Comparison of ENCODE assay signal across 1 cellular context in genomic region chr18:63213331-63213900, GRCh38.
TF ChIP-seq lines count a peak whose summit lies in the region.

No MANE protein-coding gene starts in this region.

TF ChIP-seq in GM12878, 131 proteins besides CTCF, POLR2A, EP300 and RAD21 (continued from another document and continues in another):
- TF ChIP-seq, protein P1, sequence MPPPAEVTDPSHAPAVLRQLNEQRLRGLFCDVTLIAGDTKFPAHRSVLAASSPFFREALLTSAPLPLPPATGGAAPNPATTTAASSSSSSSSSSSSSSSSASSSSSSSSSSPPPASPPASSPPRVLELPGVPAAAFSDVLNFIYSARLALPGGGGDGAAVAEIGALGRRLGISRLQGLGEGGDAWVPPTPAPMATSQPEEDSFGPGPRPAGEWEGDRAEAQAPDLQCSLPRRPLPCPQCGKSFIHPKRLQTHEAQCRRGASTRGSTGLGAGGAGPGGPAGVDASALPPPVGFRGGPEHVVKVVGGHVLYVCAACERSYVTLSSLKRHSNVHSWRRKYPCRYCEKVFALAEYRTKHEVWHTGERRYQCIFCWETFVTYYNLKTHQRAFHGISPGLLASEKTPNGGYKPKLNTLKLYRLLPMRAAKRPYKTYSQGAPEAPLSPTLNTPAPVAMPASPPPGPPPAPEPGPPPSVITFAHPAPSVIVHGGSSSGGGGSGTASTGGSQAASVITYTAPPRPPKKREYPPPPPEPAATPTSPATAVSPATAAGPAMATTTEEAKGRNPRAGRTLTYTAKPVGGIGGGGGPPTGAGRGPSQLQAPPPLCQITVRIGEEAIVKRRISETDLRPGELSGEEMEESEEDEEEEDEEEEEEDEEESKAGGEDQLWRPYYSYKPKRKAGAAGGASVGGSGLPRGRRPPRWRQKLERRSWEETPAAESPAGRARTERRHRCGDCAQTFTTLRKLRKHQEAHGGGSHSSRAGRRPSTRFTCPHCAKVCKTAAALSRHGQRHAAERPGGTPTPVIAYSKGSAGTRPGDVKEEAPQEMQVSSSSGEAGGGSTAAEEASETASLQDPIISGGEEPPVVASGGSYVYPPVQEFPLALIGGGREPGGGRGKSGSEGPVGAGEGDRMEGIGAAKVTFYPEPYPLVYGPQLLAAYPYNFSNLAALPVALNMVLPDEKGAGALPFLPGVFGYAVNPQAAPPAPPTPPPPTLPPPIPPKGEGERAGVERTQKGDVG (CRISPR knock-in tag; IDR thresholded peaks at IDR 0.05): no peak
- TF ChIP-seq BHLHE40 (IDR thresholded peaks at IDR 0.05; ENCODE audit: borderline replicate concordance in 1 of 2, low read depth in 2 of 2, low read length in 1 of 2) (peak; percentile 26 to 42; a peak in 2 of 4 replicates), MTA2 (IDR thresholded peaks at IDR 0.05; ENCODE audit: low read depth) (peak; percentile 9; the same call in 1 of the 2 replicates), ASH2L (IDR thresholded peaks at IDR 0.05; ENCODE audit: borderline replicate concordance, low read depth) (no peak), SREBF1 (IDR thresholded peaks at IDR 0.05; ENCODE audit: low read length) (no peak), ESRRA (IDR thresholded peaks at IDR 0.05; ENCODE audit: low read length) (no peak), SMARCA5 (IDR thresholded peaks at IDR 0.05) (no peak), TCF3 (IDR thresholded peaks at IDR 0.05; ENCODE audit: borderline replicate concordance, insufficient read depth, low read depth, low read length) (no peak), IKZF1 (conservative IDR thresholded peaks at IDR 0.05) (no peak), GABPA (IDR thresholded peaks at IDR 0.05; ENCODE audit: low read depth) (peak; percentile 50; the same call in 1 of the 2 replicates), ZNF217 (IDR thresholded peaks at IDR 0.05) (no peak), BACH1 (IDR thresholded peaks at IDR 0.05; ENCODE audit: borderline replicate concordance) (no peak), MTA3 (IDR thresholded peaks at IDR 0.05; ENCODE audit: borderline replicate concordance, low read length) (0 out of 2 replicates have a peak, but pooled peaks have one; percentile 42), NFYA (IDR thresholded peaks at IDR 0.05; ENCODE audit: borderline replicate concordance, low read depth, low read length) (no peak), BMI1 (IDR thresholded peaks at IDR 0.05; ENCODE audit: borderline replicate concordance) (no peak), DPF2 (IDR thresholded peaks at IDR 0.05) (no peak), NR2C1 (IDR thresholded peaks at IDR 0.05) (no peak), CEBPB (IDR thresholded peaks at IDR 0.05; ENCODE audit: borderline replicate concordance in 1 of 2, low read depth in 2 of 2, low read length in 2 of 2) (no peak), KDM1A (IDR thresholded peaks at IDR 0.05; ENCODE audit: borderline replicate concordance) (no peak), CBFB (IDR thresholded peaks at IDR 0.05; ENCODE audit: low read depth) (no peak), CHD2 (IDR thresholded peaks at IDR 0.05; ENCODE audit: borderline replicate concordance, low read depth, low read length) (no peak), HDGF (IDR thresholded peaks at IDR 0.05) (no peak), CREB1 (IDR thresholded peaks at IDR 0.05; ENCODE audit: low read depth) (0 out of 2 replicates have a peak, but pooled peaks have one; percentile 10), ZNF592 (IDR thresholded peaks at IDR 0.05) (no peak), ZNF274 (IDR thresholded peaks at IDR 0.05; ENCODE audit: insufficient read depth, insufficient read length) (no peak), JUNB (IDR thresholded peaks at IDR 0.05) (peak; percentile 69), MEF2A (IDR thresholded peaks at IDR 0.05; ENCODE audit: insufficient read depth, low read depth, low read length) (0 out of 2 replicates have a peak, but pooled peaks have one; percentile 35), SMAD5 (IDR thresholded peaks at IDR 0.05; ENCODE audit: low read depth) (no peak), MXI1 (IDR thresholded peaks at IDR 0.05; ENCODE audit: low read depth, low read length) (no peak), ZSCAN29 (IDR thresholded peaks at IDR 0.05) (no peak), ZBTB11 (CRISPR knock-in tag; IDR thresholded peaks at IDR 0.05) (no peak), ETV6 (conservative IDR thresholded peaks at IDR 0.05 in 1 of 2, IDR thresholded peaks at IDR 0.05 in 1 of 2; ENCODE audit: borderline replicate concordance in 1 of 2, low read depth in 1 of 2) (peak in 1 of 2 experiments; percentile 65; a peak in 1 of 4 replicates), LARP7 (IDR thresholded peaks at IDR 0.05) (no peak), ZNF687 (IDR thresholded peaks at IDR 0.05) (no peak), ZNF207 (IDR thresholded peaks at IDR 0.05; ENCODE audit: borderline replicate concordance) (no peak), NR2F1 (conservative IDR thresholded peaks at IDR 0.05) (no peak), CREM (IDR thresholded peaks at IDR 0.05; ENCODE audit: low read depth) (peak; percentile 69), TBL1XR1 (IDR thresholded peaks at IDR 0.05; ENCODE audit: low read depth, low read length) (no peak), IRF4 (IDR thresholded peaks at IDR 0.05; ENCODE audit: low read depth, low read length) (no peak), RFX5 (IDR thresholded peaks at IDR 0.05; ENCODE audit: low read depth, low read length) (no peak), POU2F2 (IDR thresholded peaks at IDR 0.05; ENCODE audit: borderline replicate concordance, low read depth, low read length) (no peak)
- TF ChIP-seq, protein P2, sequence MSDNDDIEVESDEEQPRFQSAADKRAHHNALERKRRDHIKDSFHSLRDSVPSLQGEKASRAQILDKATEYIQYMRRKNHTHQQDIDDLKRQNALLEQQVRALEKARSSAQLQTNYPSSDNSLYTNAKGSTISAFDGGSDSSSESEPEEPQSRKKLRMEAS (IDR thresholded peaks at IDR 0.05; ENCODE audit: low read depth, low read length): no peak
- TF ChIP-seq, protein P3, sequence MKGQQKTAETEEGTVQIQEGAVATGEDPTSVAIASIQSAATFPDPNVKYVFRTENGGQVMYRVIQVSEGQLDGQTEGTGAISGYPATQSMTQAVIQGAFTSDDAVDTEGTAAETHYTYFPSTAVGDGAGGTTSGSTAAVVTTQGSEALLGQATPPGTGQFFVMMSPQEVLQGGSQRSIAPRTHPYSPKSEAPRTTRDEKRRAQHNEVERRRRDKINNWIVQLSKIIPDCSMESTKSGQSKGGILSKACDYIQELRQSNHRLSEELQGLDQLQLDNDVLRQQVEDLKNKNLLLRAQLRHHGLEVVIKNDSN (IDR thresholded peaks at IDR 0.05; ENCODE audit: borderline replicate concordance, extremely low read length, insufficient read depth, low read depth, low read length): no peak
- TF ChIP-seq, protein P4, sequence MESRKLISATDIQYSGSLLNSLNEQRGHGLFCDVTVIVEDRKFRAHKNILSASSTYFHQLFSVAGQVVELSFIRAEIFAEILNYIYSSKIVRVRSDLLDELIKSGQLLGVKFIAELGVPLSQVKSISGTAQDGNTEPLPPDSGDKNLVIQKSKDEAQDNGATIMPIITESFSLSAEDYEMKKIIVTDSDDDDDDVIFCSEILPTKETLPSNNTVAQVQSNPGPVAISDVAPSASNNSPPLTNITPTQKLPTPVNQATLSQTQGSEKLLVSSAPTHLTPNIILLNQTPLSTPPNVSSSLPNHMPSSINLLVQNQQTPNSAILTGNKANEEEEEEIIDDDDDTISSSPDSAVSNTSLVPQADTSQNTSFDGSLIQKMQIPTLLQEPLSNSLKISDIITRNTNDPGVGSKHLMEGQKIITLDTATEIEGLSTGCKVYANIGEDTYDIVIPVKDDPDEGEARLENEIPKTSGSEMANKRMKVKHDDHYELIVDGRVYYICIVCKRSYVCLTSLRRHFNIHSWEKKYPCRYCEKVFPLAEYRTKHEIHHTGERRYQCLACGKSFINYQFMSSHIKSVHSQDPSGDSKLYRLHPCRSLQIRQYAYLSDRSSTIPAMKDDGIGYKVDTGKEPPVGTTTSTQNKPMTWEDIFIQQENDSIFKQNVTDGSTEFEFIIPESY (IDR thresholded peaks at IDR 0.05): no peak
- TF ChIP-seq, protein P5, sequence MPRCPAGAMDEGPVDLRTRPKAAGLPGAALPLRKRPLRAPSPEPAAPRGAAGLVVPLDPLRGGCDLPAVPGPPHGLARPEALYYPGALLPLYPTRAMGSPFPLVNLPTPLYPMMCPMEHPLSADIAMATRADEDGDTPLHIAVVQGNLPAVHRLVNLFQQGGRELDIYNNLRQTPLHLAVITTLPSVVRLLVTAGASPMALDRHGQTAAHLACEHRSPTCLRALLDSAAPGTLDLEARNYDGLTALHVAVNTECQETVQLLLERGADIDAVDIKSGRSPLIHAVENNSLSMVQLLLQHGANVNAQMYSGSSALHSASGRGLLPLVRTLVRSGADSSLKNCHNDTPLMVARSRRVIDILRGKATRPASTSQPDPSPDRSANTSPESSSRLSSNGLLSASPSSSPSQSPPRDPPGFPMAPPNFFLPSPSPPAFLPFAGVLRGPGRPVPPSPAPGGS (IDR thresholded peaks at IDR 0.05; ENCODE audit: borderline replicate concordance, insufficient read depth, low read depth, low read length, poor library complexity, severe bottlenecking): peak; percentile 71
